ENCODE assay signal across 8 cellular contexts in the genomic region with DNA sequence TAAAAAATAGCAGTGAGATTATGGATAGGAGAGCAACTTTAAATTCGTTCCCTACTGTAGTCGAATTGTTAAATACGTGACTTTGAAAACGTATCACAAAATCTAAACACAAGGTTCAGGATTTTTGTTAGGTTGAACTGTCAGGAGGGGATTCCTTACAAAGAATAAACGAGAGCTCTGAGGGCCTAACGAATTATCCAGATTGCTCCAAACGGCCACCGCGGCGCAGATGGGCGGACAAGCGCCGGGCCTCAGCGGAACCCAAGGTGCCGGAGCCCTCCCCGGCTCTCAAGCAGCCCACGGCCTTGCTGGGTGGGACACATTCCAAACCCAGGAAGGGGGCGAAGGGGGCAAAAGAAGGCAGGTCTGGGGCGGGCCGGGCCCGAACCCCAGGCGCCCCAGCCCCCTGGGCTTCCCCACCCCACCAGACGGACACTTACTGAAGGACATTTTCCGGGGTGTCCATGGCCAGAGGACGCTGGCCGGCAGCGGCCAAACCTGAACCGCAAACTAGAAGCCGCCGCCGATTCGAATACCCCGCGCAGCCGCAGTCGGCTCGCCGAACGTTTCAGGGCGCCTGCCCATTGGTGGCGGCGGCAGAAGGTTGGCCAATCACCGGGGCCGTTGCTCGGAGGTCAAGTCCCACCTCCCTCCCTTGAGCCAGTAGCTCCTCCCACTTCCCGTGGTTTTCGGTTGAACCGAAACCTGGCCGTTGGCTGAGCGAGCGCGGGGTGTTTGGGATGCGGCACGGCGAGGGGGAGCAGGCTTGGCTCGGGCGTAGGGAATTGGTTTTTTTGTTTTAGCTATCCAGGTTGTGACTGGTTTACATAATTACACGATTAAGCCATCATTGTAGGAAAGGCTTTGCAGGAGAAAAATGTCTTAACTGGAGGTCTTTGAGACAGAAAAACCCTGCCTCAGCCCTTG. TPM values are rescaled to one million over a fixed set of nuclear protein-coding genes. Genes with fewer than 3 reads are reported as not detected.
DNase-seq lines count a peak whose midpoint lies in the region; ATAC-seq and TF ChIP-seq lines count a peak whose summit lies in the region.

A gene (minus strand): TSS at position 534 of the 927 bp plus-strand sequence. CDS start 68 bp downstream, at position 466.

- intact Hi-C loops in cardiac septum (cut with DNase I) = no loop called here

- peak in 2 of 4 donors; percentile 85 to 95 for TF ChIP-seq POLR2A in upper lobe of left lung (IDR thresholded peaks at IDR 0.05)

- H3K4me1 ChIP-seq in adipocyte (ENCODE audit: control insufficient read depth, insufficient read depth, low read length) (peaks cover 19% of the 10 kb centered on the region), upper lobe of left lung (peaks cover 5 to 36% (median 29%) of the 10 kb centered on the region in 4 donors)

- peak within 1 kb of the TSS; percentile 76 to 94 (median 87) for H3K27ac ChIP-seq in upper lobe of left lung

- no peak for TF ChIP-seq EP300 in upper lobe of left lung (IDR thresholded peaks at IDR 0.05)

- H3K36me3 ChIP-seq in adipocyte (ENCODE audit: control insufficient read depth, insufficient read depth, low read length, severe bottlenecking) (no peaks in the 10 kb centered on the region), upper lobe of left lung (no peaks in the 10 kb centered on the region)

- H3K27me3 ChIP-seq in adipocyte (replicated peaks; ENCODE audit: control insufficient read depth, insufficient read depth, low read length) = peaks cover 7% of the 10 kb centered on the region
- no peaks in the 10 kb centered on the region for H3K27me3 ChIP-seq in upper lobe of left lung

- TF ChIP-seq CTCF in GM12875 (IDR thresholded peaks at IDR 0.05; ENCODE audit: borderline replicate concordance, insufficient read depth, low read depth, low read length) = no peak
- TF ChIP-seq CTCF in upper lobe of left lung (IDR thresholded peaks at IDR 0.05) = no peak

- H3K4me3 ChIP-seq in GM12875 (ENCODE audit: low read depth, low read length) = peak within 1 kb of the TSS; percentile 74
- peak within 1 kb of the TSS; percentile 97 for H3K4me3 ChIP-seq in adipocyte (ENCODE audit: low read length)
- H3K4me3 ChIP-seq in upper lobe of left lung = peak within 1 kb of the TSS; percentile 52 to 77 (median 72)

- WGBS in upper lobe of left lung, 2 donors = 0% methylated on average over 34 to 42 of the region's 58 CpGs

- H3K9me3 ChIP-seq in adipocyte (ENCODE audit: control insufficient read depth, low read length) (no peaks in the 10 kb centered on the region), upper lobe of left lung (no peaks in the 10 kb centered on the region)

- ATAC-seq in HG02798 (IDR thresholded peaks at IDR 0.05; ENCODE audit: poor library complexity, unreplicated experiment) = peak; percentile 85
- ATAC-seq in upper lobe of left lung (ENCODE audit: low FRiP score in 2 of 2) = peak; percentile 99 to 100

- DNase-seq in NCI-H1436 (lab: John Stamatoyannopoulos, UW) = peak; percentile 94
- peak; percentile 91 for DNase-seq in T follicular helper cell (ENCODE audit: low read depth)
- peak; percentile 99 for DNase-seq in adipocyte (ENCODE audit: low read depth)
- DNase-seq in cardiac septum (ENCODE audit: low spot score) = peak; percentile 99
- peak; percentile 96 for DNase-seq in pons (ENCODE audit: low spot score)
- peak; percentile 96 to 99 for DNase-seq in upper lobe of left lung

- H3K9ac ChIP-seq in adipocyte (ENCODE audit: low read length) = peak within 1 kb of the TSS; percentile 88

RNA-seq across cellular contexts. Expression of the gene that starts here (rescaled TPM):
- total RNA-seq in cardiac septum (0.83 TPM), upper lobe of left lung (1 to 10 TPM; 1.0 to 4.7 (median 3.0) TPM)

Comparison
In these comparisons a context has a peak if more than half of its experiments do, and no peak if none do; other contexts are left out.
1. Peak in every context shown above with its lines: DNase-seq, ATAC-seq, H3K4me3 ChIP-seq and H3K27ac ChIP-seq.
2. Peak in DNase-seq in cardiac septum; RNA of the gene not detected or under 1 TPM.